In the genomic region with DNA sequence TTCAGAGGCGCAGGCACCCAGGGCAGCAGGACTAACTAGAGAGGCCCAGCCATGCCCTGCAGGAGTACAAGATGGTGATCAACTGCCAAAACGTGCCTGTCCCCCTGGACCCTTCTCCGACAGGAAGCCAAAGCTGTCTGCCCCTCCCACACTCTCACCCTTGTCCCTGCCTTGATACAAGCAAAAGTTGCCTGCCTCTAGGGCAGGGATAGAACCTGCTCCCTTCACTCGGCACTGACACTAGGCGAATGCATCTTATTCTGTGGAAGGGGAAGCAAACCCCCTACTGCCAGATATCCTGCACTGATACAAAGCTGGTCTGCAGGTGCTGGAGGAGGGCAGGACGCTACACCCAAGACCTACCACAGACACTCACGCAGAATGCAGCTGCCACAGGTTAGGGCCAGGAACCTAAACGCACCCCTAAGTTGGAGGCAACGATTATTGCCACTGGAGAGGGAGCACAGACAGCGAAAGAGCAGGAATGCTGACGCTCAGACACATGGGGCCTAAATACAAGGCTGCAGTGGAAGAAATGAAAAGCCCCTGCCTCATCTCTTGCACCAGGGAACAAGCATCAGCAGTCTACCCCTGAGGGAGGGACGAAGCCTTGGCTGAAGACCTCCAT, we compare ENCODE assay signal across 22 cellular contexts. TPM values are rescaled to one million over a fixed set of nuclear protein-coding genes. Genes with fewer than 3 reads are reported as not detected.
DNase-seq lines count a peak whose midpoint lies in the region; ATAC-seq, FAIRE-seq and TF ChIP-seq lines count a peak whose summit lies in the region.
"Had no signal": no experiment of that assay in that cellular context is flagged by ENCODE, and none has a peak within 500 bp of the region (broad histone marks: within the 10 kb centered on the region; RNA-seq: fewer than 3 reads in every experiment).

No MANE protein-coding gene starts in this region.

- BruUV-seq in K562 (replicated peaks; lab: Mats Ljungman, UMichigan): no TSS peak

- H2AFZ ChIP-seq in K562 (ENCODE audit: low read depth, low read length) (0 out of 2 replicates have a peak overlapping the region, but pooled peaks have one; percentile 13), trophoblast cell (ENCODE audit: insufficient read depth, low read length, poor library complexity) (peak overlapping the region; percentile 30)

- no peak for TF ChIP-seq RAD21 in K562 (CRISPR knock-in tag; conservative IDR thresholded peaks at IDR 0.05 in 1 of 2, IDR thresholded peaks at IDR 0.05 in 1 of 2)

- H3K27me3 ChIP-seq in K562 (ENCODE audit: control insufficient read depth in 2 of 2, insufficient read depth in 2 of 2, low read length in 2 of 2) (no peaks in the 10 kb centered on the region), trophoblast cell (ENCODE audit: insufficient read depth, low read length) (no peaks in the 10 kb centered on the region)
- H3K27me3 ChIP-seq: breast epithelium, stomach, upper lobe of left lung had no signal

- no peak overlapping the region for H4K8ac ChIP-seq in trophoblast cell (ENCODE audit: low read depth, low read length)

- no peak overlapping the region for H4K91ac ChIP-seq in trophoblast cell (ENCODE audit: low read depth, low read length)

- intact Hi-C loops in activated CD4-positive, alpha-beta T cell treated with anti-CD3 and anti-CD28 coated beads, Interleukin-2, amount 10 ng/mL, durations not matched to agents 24 days and 14 days (cut with micrococcal nuclease): loop anchor here (5.0 to 10.0 kb wide), 2 partner anchors 73 to 360 kb away; no protein-coding TSS in a partner anchor
- intact Hi-C loops in K562 (cut with micrococcal nuclease): no loop called here

- no peak overlapping the region for H3K4ac ChIP-seq in trophoblast cell (ENCODE audit: low read depth, low read length)

- no peaks in the 10 kb centered on the region for H3K9me1 ChIP-seq in K562 (ENCODE audit: control insufficient read depth, insufficient read depth, low read length)

- no peaks in the 10 kb centered on the region for H3K9me3 Mint-ChIP-seq in activated CD4-positive, alpha-beta T cell treated with anti-CD3 and anti-CD28 coated beads, Interleukin-2, amount 10 ng/mL, durations not matched to agents 24 days and 14 days
- peaks cover 6% of the 10 kb centered on the region for H3K9me3 Mint-ChIP-seq in activated CD4-positive, alpha-beta T cell treated with anti-CD3 and anti-CD28 coated beads, Interleukin-2, amount 10 ng/mL, durations not matched to agents 7 days and 5 days
- H3K9me3 Mint-ChIP-seq: activated CD4-positive, alpha-beta memory T cell treated with anti-CD3 and anti-CD28 coated beads for 36 hours; activated T-cell treated with anti-CD3 and anti-CD28 coated beads, Interleukin-2, amount 50 U/mL, for 4 hours; HFFc6 had no signal

- H3K79me1 ChIP-seq in trophoblast cell (ENCODE audit: low read length): peaks cover 5% of the 10 kb centered on the region

- no peak overlapping the region for H3K4me3 ChIP-seq in K562
- no peak overlapping the region for H3K4me3 ChIP-seq in trophoblast cell (ENCODE audit: low read depth, low read length)
- H3K4me3 ChIP-seq: breast epithelium, stomach, upper lobe of left lung had no signal

- H3K79me2 ChIP-seq in K562 (ENCODE audit: control insufficient read depth, insufficient read depth, low read length) (peaks cover 7% of the 10 kb centered on the region; the same call in 2 of the 3 replicates), trophoblast cell (ENCODE audit: control insufficient read depth, insufficient read depth, low read length, poor library complexity) (peaks cover 2% of the 10 kb centered on the region)

- H3K9me3 ChIP-seq in K562 (replicated peaks; ENCODE audit: control insufficient read depth, insufficient read depth, low read depth, low read length): no peaks in the 10 kb centered on the region
- no peaks in the 10 kb centered on the region for H3K9me3 ChIP-seq in trophoblast cell (ENCODE audit: insufficient read depth, low read depth, low read length)
- H3K9me3 ChIP-seq: breast epithelium, stomach, upper lobe of left lung had no signal

- H4K20me1 ChIP-seq in K562 (replicated peaks; ENCODE audit: control insufficient read depth, insufficient read depth, low read length): no peaks in the 10 kb centered on the region

- no peak overlapping the region for H3K18ac ChIP-seq in trophoblast cell (ENCODE audit: low read length)

- TF ChIP-seq POLR2A in K562 (conservative IDR thresholded peaks at IDR 0.05): no peak

- H3K4me1 ChIP-seq in K562 (replicated peaks in 1 of 2; ENCODE audit: control insufficient read depth in 2 of 2, insufficient read depth in 2 of 2, low read length in 2 of 2): peaks cover 9 to 25% of the 10 kb centered on the region in 2 experiments; a peak in 4 of 5 replicates
- peaks cover 2 to 6% of the 10 kb centered on the region in 2 experiments for H3K4me1 ChIP-seq in trophoblast cell (ENCODE audit: control insufficient read depth in 1 of 2, insufficient read depth in 2 of 2, low read length in 2 of 2)
- H3K4me1 ChIP-seq: breast epithelium had no signal

- peak overlapping the region; percentile 37 for H3K27ac Mint-ChIP-seq in activated CD4-positive, alpha-beta T cell treated with anti-CD3 and anti-CD28 coated beads, Interleukin-2, amount 10 ng/mL, durations not matched to agents 24 days and 14 days
- H3K27ac Mint-ChIP-seq in activated CD4-positive, alpha-beta T cell treated with anti-CD3 and anti-CD28 coated beads, Interleukin-2, amount 10 ng/mL, durations not matched to agents 7 days and 5 days: no peak overlapping the region
- H3K27ac Mint-ChIP-seq: activated CD4-positive, alpha-beta memory T cell treated with anti-CD3 and anti-CD28 coated beads for 36 hours; HFFc6 had no signal

- H3K14ac ChIP-seq in trophoblast cell (ENCODE audit: low read length): no peak overlapping the region

- WGBS in K562 (ENCODE audit: insufficient coverage, low coverage, missing lambda C conversion rate): 71% methylated on average over 12 of the region's 12 CpGs
- no CpG with 5 or more reads among the region's 12 CpGs for WGBS in trophoblast cell (ENCODE audit: extremely low coverage, insufficient coverage, insufficient read length)

- no peak overlapping the region for H3K27ac ChIP-seq in K562 (ENCODE audit: extremely low read depth, low read depth, low read length)
- no peak overlapping the region for H3K27ac ChIP-seq in trophoblast cell (ENCODE audit: low read depth, low read length)
- H3K27ac ChIP-seq: breast epithelium, epithelial cell of prostate, stomach, upper lobe of left lung, WERI-Rb-1 had no signal

- H3K4me1 Mint-ChIP-seq in activated CD4-positive, alpha-beta T cell treated with anti-CD3 and anti-CD28 coated beads, Interleukin-2, amount 10 ng/mL, durations not matched to agents 24 days and 14 days: peaks cover 43% of the 10 kb centered on the region
- H3K4me1 Mint-ChIP-seq in activated CD4-positive, alpha-beta T cell treated with anti-CD3 and anti-CD28 coated beads, Interleukin-2, amount 10 ng/mL, durations not matched to agents 7 days and 5 days: peaks cover 58% of the 10 kb centered on the region

- no peak overlapping the region for H2BK120ac ChIP-seq in trophoblast cell (ENCODE audit: insufficient read depth, low read length, poor library complexity)

- no peak for TF ChIP-seq EP300 in K562 (IDR thresholded peaks at IDR 0.05; ENCODE audit: low read length)

- H4K12ac ChIP-seq in trophoblast cell (ENCODE audit: low read depth, low read length): no peak overlapping the region

- no peaks in the 10 kb centered on the region for H3K27me3 Mint-ChIP-seq in activated CD4-positive, alpha-beta T cell treated with anti-CD3 and anti-CD28 coated beads, Interleukin-2, amount 10 ng/mL, durations not matched to agents 24 days and 14 days
- no peaks in the 10 kb centered on the region for H3K27me3 Mint-ChIP-seq in activated CD4-positive, alpha-beta T cell treated with anti-CD3 and anti-CD28 coated beads, Interleukin-2, amount 10 ng/mL, durations not matched to agents 7 days and 5 days
- H3K27me3 Mint-ChIP-seq: activated CD4-positive, alpha-beta memory T cell treated with anti-CD3 and anti-CD28 coated beads for 36 hours; naive B cell had no signal

- no peak overlapping the region for H2BK5ac ChIP-seq in trophoblast cell (ENCODE audit: low read depth, low read length, poor library complexity)

- H3K23ac ChIP-seq in trophoblast cell (ENCODE audit: low read length): no peak overlapping the region

- no peaks in the 10 kb centered on the region; the same call in 2 of the 3 replicates for H3K36me3 ChIP-seq in K562 (ENCODE audit: control insufficient read depth, insufficient read depth, low read length)
- H3K36me3 ChIP-seq in trophoblast cell (ENCODE audit: control insufficient read depth in 1 of 2, insufficient read depth in 2 of 2, low read length in 2 of 2): no peaks in the 10 kb centered on the region
- H3K36me3 ChIP-seq: breast epithelium had no signal

- H3K36me3 Mint-ChIP-seq in activated CD4-positive, alpha-beta T cell treated with anti-CD3 and anti-CD28 coated beads, Interleukin-2, amount 10 ng/mL, durations not matched to agents 24 days and 14 days (ENCODE audit: low read depth): peaks cover 19% of the 10 kb centered on the region
- peaks cover 11% of the 10 kb centered on the region for H3K36me3 Mint-ChIP-seq in activated CD4-positive, alpha-beta T cell treated with anti-CD3 and anti-CD28 coated beads, Interleukin-2, amount 10 ng/mL, durations not matched to agents 7 days and 5 days (ENCODE audit: low read depth)

- DNase-seq in activated CD4-positive, alpha-beta T cell treated with anti-CD3 and anti-CD28 coated beads, Interleukin-2, amount 10 ng/mL, durations not matched to agents 24 days and 14 days: no peak
- DNase-seq in activated CD4-positive, alpha-beta T cell treated with anti-CD3 and anti-CD28 coated beads, Interleukin-2, amount 10 ng/mL, durations not matched to agents 7 days and 5 days: no peak
- DNase-seq in Kasumi-1 (lab: John Stamatoyannopoulos, UW) (peak; percentile 62 to 69), K562 (ENCODE audit: extremely low read depth in 1 of 4, low spot score in 3 of 4) (no peak), trophoblast cell (no peak), cerebellum (ENCODE audit: low spot score) (no peak), NCI-H526 treated with DMSO at 0.1 percent for 48 hours (lab: John Stamatoyannopoulos, UW) (no peak)
- DNase-seq: activated CD4-positive, alpha-beta memory T cell treated with anti-CD3 and anti-CD28 coated beads for 36 hours; activated T-cell treated with anti-CD3 and anti-CD28 coated beads, Interleukin-2, amount 50 U/mL, for 4 hours; GDM1; HFFc6; NCI-H1105 treated with DMSO at 0.1 percent for 48 hours; NCI-H524 treated with DMSO at 0.1 percent for 48 hours; SIG-M5; stimulated activated CD4-positive, alpha-beta T cell treated with anti-CD3 and anti-CD28 coated beads, Interleukin-2, amount 100 ng/mL, for 24 hours; stomach; upper lobe of left lung; WERI-Rb-1 had no signal

- in situ Hi-C loops in K562 (cut with MboI): loop anchor here (10.0 kb wide), 1 partner anchor 350 kb away; no protein-coding TSS in a partner anchor

- peak overlapping the region in 1 of 2 experiments; percentile 56; a peak in 2 of 4 replicates for H3K9ac ChIP-seq in K562 (ENCODE audit: insufficient read depth in 1 of 2, low read depth in 2 of 2, low read length in 2 of 2)
- H3K9ac ChIP-seq in trophoblast cell (ENCODE audit: low read length): no peak overlapping the region

- H2AK5ac ChIP-seq in trophoblast cell (ENCODE audit: low read length): no peak overlapping the region

- CTCF ChIA-PET in activated CD4-positive, alpha-beta T cell treated with anti-CD3 and anti-CD28 coated beads, Interleukin-2, amount 10 ng/mL, durations not matched to agents 7 days and 5 days (lab: Charles Lee): no interaction called here
- CTCF ChIA-PET in K562 (lab: Yijun Ruan, JAX; ENCODE audit: low intra/inter-chr PET ratio): no interaction called here

- no peak for TF ChIP-seq CTCF in K562 (IDR thresholded peaks at IDR 0.05 in 2 of 3, conservative IDR thresholded peaks at IDR 0.05 in 1 of 3; ENCODE audit: insufficient read depth in 2 of 3, low read depth in 1 of 3, low read length in 3 of 3)

- no peak overlapping the region for H2BK12ac ChIP-seq in trophoblast cell (ENCODE audit: low read length)

- peak overlapping the region; percentile 35 for H3K4me3 Mint-ChIP-seq in activated CD4-positive, alpha-beta T cell treated with anti-CD3 and anti-CD28 coated beads, Interleukin-2, amount 10 ng/mL, durations not matched to agents 24 days and 14 days
- no peak overlapping the region for H3K4me3 Mint-ChIP-seq in activated CD4-positive, alpha-beta T cell treated with anti-CD3 and anti-CD28 coated beads, Interleukin-2, amount 10 ng/mL, durations not matched to agents 7 days and 5 days
- H3K4me3 Mint-ChIP-seq: activated CD4-positive, alpha-beta memory T cell treated with anti-CD3 and anti-CD28 coated beads for 36 hours; HFFc6 had no signal

- POLR2A ChIA-PET in activated CD4-positive, alpha-beta T cell treated with anti-CD3 and anti-CD28 coated beads, Interleukin-2, amount 10 ng/mL, durations not matched to agents 7 days and 5 days (lab: Charles Lee): no interaction called here
- POLR2A ChIA-PET in K562 (lab: Yijun Ruan, JAX): no interaction called here

- no peak for FAIRE-seq in K562 (lab: Jason Lieb, UNC)

- ATAC-seq in K562: no peak
- ATAC-seq in GM18517 (IDR thresholded peaks at IDR 0.05; ENCODE audit: unreplicated experiment): no peak
- ATAC-seq: activated T-cell treated with anti-CD3 and anti-CD28 coated beads, Interleukin-2, amount 50 U/mL, for 4 hours had no signal

- no peak overlapping the region for H3K4me2 ChIP-seq in K562 (ENCODE audit: insufficient read depth, low read length)
- H3K4me2 ChIP-seq in trophoblast cell (ENCODE audit: low read length): no peak overlapping the region

RNA-seq across cellular contexts. Expression of a gene that starts 3.7 kb away (rescaled TPM):
- total RNA-seq in activated CD4-positive, alpha-beta T cell treated with anti-CD3 and anti-CD28 coated beads, Interleukin-2, amount 10 ng/mL, durations not matched to agents 24 days and 14 days: 70.7 and 75.9 TPM in 2 replicates
- total RNA-seq in activated CD4-positive, alpha-beta T cell treated with anti-CD3 and anti-CD28 coated beads, Interleukin-2, amount 10 ng/mL, durations not matched to agents 7 days and 5 days: 10 to 100 TPM; 31.3 to 33.2 TPM
- total RNA-seq in K562 (2011; cell fraction: chromatin; rRNA removed; ENCODE audit: low replicate concordance): 26.2 and 82.6 TPM in 2 replicates
- total RNA-seq in K562 (2011; cell fraction: nucleolus; rRNA removed): 15.0 and 20.9 TPM in 2 replicates
- total RNA-seq in K562 (2011; cell fraction: nucleoplasm; rRNA removed): 28.7 and 45.3 TPM in 2 replicates
- total RNA-seq in K562 (2014; rRNA removed) (15.3 and 16.1 TPM in 2 replicates), K562 (2014; rRNA removed; fragmentation: Illumina TruSeq; extraction: Trizol) (25.0 and 28.0 TPM in 2 replicates), K562 (2015; rRNA removed; fragmentation: Illumina TruSeq; extraction: Trizol) (23.1 and 26.5 TPM in 2 replicates), K562 (2021) (15.6 and 18.6 TPM in 2 replicates), cerebellum (88.7 TPM)
- polyA plus RNA-seq in K562 (2011; rRNA removed) (48.0 and 66.5 TPM in 2 replicates), K562 (2014; fragmentation: Illumina TruSeq; extraction: Trizol) (20.5 and 22.9 TPM in 2 replicates), K562 (2014; fragmentation: Nextera tagmentation; extraction: Ambion mirVana) (10 to 100 TPM in 1 of 2 experiments, 1 to 10 TPM in 1; 8.8 to 10.4 TPM), K562 (2014; rRNA removed) (24.3 and 29.5 TPM in 2 replicates)
- 12.4 and 31.8 TPM in 2 replicates for polyA plus RNA-seq in K562 (2011; cell fraction: cytosol; rRNA removed)
- polyA plus RNA-seq in K562 (2011; cell fraction: nucleus; rRNA removed): 84.2 and 119 TPM in 2 replicates
- polyA plus RNA-seq in K562 (2012): 14.6 and 30.8 TPM in 2 replicates
- 27.7 and 45.5 TPM in 2 replicates for polyA minus RNA-seq in K562 (2011; rRNA and poly(A)+ RNA removed)
- 10.1 and 19.2 TPM in 2 replicates for polyA minus RNA-seq in K562 (2011; cell fraction: cytosol; rRNA and poly(A)+ RNA removed)
- polyA minus RNA-seq in K562 (2011; cell fraction: nucleus; rRNA and poly(A)+ RNA removed): 19.0 and 38.9 TPM in 2 replicates
- polyA plus RNA-seq in trophoblast cell (2013): 7.2 and 7.8 TPM in 2 replicates

Comparison
In these comparisons a context has a peak if more than half of its experiments do, and no peak if none do; other contexts are left out.
1. DNase-seq: peak in Kasumi-1 (2 of 2); none in activated CD4-positive, alpha-beta T cell treated with anti-CD3 and anti-CD28 coated beads, Interleukin-2, amount 10 ng/mL, durations not matched to agents 24 days and 14 days (single experiment), activated CD4-positive, alpha-beta T cell treated with anti-CD3 and anti-CD28 coated beads, Interleukin-2, amount 10 ng/mL, durations not matched to agents 7 days and 5 days (single experiment), K562 (0 of 4), trophoblast cell (0 of 2), cerebellum (single experiment) and NCI-H526 treated with DMSO at 0.1 percent for 48 hours (single experiment).